ENCODE assay signal across 1 cellular context in the genomic region with DNA sequence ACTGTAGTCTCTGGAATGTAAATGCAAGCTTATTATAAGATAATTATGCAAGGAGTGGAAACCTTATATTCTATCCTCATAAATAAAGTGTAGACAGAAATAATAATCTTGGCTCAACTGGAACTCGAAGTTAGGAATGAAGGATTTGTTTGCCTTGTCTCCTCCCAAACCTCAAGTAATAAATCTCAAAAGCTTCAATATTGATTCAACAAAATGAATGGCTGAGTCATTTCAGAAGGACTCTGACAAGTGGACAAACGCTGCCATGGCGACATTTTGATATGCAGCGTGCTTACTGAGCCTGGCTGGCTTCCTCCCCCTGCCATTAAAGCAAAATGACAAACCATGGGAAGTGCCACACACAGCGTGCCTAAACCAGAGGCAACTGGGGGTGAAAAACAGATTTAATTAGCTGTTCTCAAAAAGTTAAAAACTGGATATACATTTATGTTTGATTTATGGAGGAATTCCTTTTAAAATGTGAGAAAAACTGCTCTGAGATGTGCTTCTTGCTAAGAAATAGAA.
TF ChIP-seq lines count a peak whose summit lies in the region.

No MANE protein-coding gene starts in this region.

TF ChIP-seq in K562, 482 proteins besides CTCF, POLR2A, EP300 and RAD21 (continued from another document and continues in another):
- TF ChIP-seq, protein P1, sequence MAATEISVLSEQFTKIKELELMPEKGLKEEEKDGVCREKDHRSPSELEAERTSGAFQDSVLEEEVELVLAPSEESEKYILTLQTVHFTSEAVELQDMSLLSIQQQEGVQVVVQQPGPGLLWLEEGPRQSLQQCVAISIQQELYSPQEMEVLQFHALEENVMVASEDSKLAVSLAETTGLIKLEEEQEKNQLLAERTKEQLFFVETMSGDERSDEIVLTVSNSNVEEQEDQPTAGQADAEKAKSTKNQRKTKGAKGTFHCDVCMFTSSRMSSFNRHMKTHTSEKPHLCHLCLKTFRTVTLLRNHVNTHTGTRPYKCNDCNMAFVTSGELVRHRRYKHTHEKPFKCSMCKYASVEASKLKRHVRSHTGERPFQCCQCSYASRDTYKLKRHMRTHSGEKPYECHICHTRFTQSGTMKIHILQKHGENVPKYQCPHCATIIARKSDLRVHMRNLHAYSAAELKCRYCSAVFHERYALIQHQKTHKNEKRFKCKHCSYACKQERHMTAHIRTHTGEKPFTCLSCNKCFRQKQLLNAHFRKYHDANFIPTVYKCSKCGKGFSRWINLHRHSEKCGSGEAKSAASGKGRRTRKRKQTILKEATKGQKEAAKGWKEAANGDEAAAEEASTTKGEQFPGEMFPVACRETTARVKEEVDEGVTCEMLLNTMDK (IDR thresholded peaks at IDR 0.05; ENCODE audit: borderline replicate concordance, insufficient read depth, low read depth, low read length, poor library complexity, severe bottlenecking) = no peak
- TF ChIP-seq SRSF9 (IDR thresholded peaks at IDR 0.05; ENCODE audit: borderline replicate concordance, low read depth, low read length) = no peak
- no peak for TF ChIP-seq ESRRB (CRISPR knock-in tag; IDR thresholded peaks at IDR 0.05; ENCODE audit: borderline replicate concordance)
- TF ChIP-seq, protein P2, sequence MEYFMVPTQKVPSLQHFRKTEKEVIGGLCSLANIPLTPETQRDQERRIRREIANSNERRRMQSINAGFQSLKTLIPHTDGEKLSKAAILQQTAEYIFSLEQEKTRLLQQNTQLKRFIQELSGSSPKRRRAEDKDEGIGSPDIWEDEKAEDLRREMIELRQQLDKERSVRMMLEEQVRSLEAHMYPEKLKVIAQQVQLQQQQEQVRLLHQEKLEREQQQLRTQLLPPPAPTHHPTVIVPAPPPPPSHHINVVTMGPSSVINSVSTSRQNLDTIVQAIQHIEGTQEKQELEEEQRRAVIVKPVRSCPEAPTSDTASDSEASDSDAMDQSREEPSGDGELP (CRISPR knock-in tag; IDR thresholded peaks at IDR 0.05; ENCODE audit: borderline replicate concordance) = no peak
- TF ChIP-seq ZNF24 (IDR thresholded peaks at IDR 0.05) = no peak
- no peak for TF ChIP-seq SP1 (CRISPR knock-in tag; IDR thresholded peaks at IDR 0.05)
- no peak for TF ChIP-seq HOXB6 (CRISPR knock-in tag; IDR thresholded peaks at IDR 0.05; ENCODE audit: borderline replicate concordance)
- TF ChIP-seq, protein P3, sequence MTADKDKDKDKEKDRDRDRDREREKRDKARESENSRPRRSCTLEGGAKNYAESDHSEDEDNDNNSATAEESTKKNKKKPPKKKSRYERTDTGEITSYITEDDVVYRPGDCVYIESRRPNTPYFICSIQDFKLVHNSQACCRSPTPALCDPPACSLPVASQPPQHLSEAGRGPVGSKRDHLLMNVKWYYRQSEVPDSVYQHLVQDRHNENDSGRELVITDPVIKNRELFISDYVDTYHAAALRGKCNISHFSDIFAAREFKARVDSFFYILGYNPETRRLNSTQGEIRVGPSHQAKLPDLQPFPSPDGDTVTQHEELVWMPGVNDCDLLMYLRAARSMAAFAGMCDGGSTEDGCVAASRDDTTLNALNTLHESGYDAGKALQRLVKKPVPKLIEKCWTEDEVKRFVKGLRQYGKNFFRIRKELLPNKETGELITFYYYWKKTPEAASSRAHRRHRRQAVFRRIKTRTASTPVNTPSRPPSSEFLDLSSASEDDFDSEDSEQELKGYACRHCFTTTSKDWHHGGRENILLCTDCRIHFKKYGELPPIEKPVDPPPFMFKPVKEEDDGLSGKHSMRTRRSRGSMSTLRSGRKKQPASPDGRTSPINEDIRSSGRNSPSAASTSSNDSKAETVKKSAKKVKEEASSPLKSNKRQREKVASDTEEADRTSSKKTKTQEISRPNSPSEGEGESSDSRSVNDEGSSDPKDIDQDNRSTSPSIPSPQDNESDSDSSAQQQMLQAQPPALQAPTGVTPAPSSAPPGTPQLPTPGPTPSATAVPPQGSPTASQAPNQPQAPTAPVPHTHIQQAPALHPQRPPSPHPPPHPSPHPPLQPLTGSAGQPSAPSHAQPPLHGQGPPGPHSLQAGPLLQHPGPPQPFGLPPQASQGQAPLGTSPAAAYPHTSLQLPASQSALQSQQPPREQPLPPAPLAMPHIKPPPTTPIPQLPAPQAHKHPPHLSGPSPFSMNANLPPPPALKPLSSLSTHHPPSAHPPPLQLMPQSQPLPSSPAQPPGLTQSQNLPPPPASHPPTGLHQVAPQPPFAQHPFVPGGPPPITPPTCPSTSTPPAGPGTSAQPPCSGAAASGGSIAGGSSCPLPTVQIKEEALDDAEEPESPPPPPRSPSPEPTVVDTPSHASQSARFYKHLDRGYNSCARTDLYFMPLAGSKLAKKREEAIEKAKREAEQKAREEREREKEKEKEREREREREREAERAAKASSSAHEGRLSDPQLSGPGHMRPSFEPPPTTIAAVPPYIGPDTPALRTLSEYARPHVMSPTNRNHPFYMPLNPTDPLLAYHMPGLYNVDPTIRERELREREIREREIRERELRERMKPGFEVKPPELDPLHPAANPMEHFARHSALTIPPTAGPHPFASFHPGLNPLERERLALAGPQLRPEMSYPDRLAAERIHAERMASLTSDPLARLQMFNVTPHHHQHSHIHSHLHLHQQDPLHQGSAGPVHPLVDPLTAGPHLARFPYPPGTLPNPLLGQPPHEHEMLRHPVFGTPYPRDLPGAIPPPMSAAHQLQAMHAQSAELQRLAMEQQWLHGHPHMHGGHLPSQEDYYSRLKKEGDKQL (CRISPR knock-in tag; IDR thresholded peaks at IDR 0.05; ENCODE audit: borderline replicate concordance) = no peak
- TF ChIP-seq NFIC (IDR thresholded peaks at IDR 0.05) = no peak
- no peak for TF ChIP-seq ZNF134 (CRISPR knock-in tag; conservative IDR thresholded peaks at IDR 0.05)
- no peak for TF ChIP-seq HDAC2 (IDR thresholded peaks at IDR 0.05)
- TF ChIP-seq MYC (IDR thresholded peaks at IDR 0.05; ENCODE audit: low read depth, low read length) = peak; percentile 35; the same call in 1 of the 2 replicates
- no peak for TF ChIP-seq MYC (CRISPR knock-in tag; IDR thresholded peaks at IDR 0.05; ENCODE audit: borderline replicate concordance, low read depth)
- TF ChIP-seq HNRNPLL (IDR thresholded peaks at IDR 0.05; ENCODE audit: low read depth, low read length, poor library complexity, severe bottlenecking) = no peak
- peak; percentile 47 for TF ChIP-seq L3MBTL2 (IDR thresholded peaks at IDR 0.05)
- TF ChIP-seq, protein P4, sequence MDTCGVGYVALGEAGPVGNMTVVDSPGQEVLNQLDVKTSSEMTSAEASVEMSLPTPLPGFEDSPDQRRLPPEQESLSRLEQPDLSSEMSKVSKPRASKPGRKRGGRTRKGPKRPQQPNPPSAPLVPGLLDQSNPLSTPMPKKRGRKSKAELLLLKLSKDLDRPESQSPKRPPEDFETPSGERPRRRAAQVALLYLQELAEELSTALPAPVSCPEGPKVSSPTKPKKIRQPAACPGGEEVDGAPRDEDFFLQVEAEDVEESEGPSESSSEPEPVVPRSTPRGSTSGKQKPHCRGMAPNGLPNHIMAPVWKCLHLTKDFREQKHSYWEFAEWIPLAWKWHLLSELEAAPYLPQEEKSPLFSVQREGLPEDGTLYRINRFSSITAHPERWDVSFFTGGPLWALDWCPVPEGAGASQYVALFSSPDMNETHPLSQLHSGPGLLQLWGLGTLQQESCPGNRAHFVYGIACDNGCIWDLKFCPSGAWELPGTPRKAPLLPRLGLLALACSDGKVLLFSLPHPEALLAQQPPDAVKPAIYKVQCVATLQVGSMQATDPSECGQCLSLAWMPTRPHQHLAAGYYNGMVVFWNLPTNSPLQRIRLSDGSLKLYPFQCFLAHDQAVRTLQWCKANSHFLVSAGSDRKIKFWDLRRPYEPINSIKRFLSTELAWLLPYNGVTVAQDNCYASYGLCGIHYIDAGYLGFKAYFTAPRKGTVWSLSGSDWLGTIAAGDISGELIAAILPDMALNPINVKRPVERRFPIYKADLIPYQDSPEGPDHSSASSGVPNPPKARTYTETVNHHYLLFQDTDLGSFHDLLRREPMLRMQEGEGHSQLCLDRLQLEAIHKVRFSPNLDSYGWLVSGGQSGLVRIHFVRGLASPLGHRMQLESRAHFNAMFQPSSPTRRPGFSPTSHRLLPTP (IDR thresholded peaks at IDR 0.05; ENCODE audit: borderline replicate concordance, extremely low read depth, insufficient read length) = no peak
- peak in 1 of 2 experiments; percentile 31; a peak in 1 of 4 replicates for TF ChIP-seq CSDE1 (IDR thresholded peaks at IDR 0.05)
- TF ChIP-seq MAFK (IDR thresholded peaks at IDR 0.05; ENCODE audit: low read length) = peak; percentile 69
- peak; percentile 39 for TF ChIP-seq TBP (optimal IDR thresholded peaks at IDR 0.05; ENCODE audit: low read depth, low read length)
- TF ChIP-seq MEF2D (tag; conservative IDR thresholded peaks at IDR 0.05; ENCODE audit: low read depth) = no peak
- TF ChIP-seq, protein P5, sequence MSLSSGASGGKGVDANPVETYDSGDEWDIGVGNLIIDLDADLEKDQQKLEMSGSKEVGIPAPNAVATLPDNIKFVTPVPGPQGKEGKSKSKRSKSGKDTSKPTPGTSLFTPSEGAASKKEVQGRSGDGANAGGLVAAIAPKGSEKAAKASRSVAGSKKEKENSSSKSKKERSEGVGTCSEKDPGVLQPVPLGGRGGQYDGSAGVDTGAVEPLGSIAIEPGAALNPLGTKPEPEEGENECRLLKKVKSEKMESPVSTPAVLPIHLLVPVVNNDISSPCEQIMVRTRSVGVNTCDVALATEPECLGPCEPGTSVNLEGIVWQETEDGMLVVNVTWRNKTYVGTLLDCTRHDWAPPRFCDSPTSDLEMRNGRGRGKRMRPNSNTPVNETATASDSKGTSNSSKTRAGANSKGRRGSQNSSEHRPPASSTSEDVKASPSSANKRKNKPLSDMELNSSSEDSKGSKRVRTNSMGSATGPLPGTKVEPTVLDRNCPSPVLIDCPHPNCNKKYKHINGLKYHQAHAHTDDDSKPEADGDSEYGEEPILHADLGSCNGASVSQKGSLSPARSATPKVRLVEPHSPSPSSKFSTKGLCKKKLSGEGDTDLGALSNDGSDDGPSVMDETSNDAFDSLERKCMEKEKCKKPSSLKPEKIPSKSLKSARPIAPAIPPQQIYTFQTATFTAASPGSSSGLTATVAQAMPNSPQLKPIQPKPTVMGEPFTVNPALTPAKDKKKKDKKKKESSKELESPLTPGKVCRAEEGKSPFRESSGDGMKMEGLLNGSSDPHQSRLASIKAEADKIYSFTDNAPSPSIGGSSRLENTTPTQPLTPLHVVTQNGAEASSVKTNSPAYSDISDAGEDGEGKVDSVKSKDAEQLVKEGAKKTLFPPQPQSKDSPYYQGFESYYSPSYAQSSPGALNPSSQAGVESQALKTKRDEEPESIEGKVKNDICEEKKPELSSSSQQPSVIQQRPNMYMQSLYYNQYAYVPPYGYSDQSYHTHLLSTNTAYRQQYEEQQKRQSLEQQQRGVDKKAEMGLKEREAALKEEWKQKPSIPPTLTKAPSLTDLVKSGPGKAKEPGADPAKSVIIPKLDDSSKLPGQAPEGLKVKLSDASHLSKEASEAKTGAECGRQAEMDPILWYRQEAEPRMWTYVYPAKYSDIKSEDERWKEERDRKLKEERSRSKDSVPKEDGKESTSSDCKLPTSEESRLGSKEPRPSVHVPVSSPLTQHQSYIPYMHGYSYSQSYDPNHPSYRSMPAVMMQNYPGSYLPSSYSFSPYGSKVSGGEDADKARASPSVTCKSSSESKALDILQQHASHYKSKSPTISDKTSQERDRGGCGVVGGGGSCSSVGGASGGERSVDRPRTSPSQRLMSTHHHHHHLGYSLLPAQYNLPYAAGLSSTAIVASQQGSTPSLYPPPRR (CRISPR knock-in tag; IDR thresholded peaks at IDR 0.05; ENCODE audit: borderline replicate concordance) = no peak
- TF ChIP-seq CCNT2 (IDR thresholded peaks at IDR 0.05; ENCODE audit: borderline replicate concordance, extremely low read depth, insufficient read length, low read depth, low read length) = no peak
- TF ChIP-seq, protein P6, sequence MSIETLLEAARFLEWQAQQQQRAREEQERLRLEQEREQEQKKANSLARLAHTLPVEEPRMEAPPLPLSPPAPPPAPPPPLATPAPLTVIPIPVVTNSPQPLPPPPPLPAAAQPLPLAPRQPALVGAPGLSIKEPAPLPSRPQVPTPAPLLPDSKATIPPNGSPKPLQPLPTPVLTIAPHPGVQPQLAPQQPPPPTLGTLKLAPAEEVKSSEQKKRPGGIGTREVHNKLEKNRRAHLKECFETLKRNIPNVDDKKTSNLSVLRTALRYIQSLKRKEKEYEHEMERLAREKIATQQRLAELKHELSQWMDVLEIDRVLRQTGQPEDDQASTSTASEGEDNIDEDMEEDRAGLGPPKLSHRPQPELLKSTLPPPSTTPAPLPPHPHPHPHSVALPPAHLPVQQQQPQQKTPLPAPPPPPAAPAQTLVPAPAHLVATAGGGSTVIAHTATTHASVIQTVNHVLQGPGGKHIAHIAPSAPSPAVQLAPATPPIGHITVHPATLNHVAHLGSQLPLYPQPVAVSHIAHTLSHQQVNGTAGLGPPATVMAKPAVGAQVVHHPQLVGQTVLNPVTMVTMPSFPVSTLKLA (conservative IDR thresholded peaks at IDR 0.05) = peak in 1 of 2 experiments; percentile 64; a peak in 1 of 4 replicates
- TF ChIP-seq, protein P7, sequence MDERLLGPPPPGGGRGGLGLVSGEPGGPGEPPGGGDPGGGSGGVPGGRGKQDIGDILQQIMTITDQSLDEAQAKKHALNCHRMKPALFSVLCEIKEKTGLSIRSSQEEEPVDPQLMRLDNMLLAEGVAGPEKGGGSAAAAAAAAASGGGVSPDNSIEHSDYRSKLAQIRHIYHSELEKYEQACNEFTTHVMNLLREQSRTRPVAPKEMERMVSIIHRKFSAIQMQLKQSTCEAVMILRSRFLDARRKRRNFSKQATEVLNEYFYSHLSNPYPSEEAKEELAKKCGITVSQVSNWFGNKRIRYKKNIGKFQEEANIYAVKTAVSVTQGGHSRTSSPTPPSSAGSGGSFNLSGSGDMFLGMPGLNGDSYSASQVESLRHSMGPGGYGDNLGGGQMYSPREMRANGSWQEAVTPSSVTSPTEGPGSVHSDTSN (CRISPR knock-in tag; IDR thresholded peaks at IDR 0.05; ENCODE audit: low read depth) = no peak
- TF ChIP-seq, protein P7 (tag; conservative IDR thresholded peaks at IDR 0.05; ENCODE audit: low read depth) = peak; percentile 85
- no peak for TF ChIP-seq RBM34 (IDR thresholded peaks at IDR 0.05; ENCODE audit: borderline replicate concordance, insufficient read depth, low read length)
- peak; percentile 71 for TF ChIP-seq FOXJ3 (CRISPR knock-in tag; IDR thresholded peaks at IDR 0.05)
- TF ChIP-seq RBFOX2 (IDR thresholded peaks at IDR 0.05; ENCODE audit: low read depth, low read length) = no peak
- TF ChIP-seq, protein P8, sequence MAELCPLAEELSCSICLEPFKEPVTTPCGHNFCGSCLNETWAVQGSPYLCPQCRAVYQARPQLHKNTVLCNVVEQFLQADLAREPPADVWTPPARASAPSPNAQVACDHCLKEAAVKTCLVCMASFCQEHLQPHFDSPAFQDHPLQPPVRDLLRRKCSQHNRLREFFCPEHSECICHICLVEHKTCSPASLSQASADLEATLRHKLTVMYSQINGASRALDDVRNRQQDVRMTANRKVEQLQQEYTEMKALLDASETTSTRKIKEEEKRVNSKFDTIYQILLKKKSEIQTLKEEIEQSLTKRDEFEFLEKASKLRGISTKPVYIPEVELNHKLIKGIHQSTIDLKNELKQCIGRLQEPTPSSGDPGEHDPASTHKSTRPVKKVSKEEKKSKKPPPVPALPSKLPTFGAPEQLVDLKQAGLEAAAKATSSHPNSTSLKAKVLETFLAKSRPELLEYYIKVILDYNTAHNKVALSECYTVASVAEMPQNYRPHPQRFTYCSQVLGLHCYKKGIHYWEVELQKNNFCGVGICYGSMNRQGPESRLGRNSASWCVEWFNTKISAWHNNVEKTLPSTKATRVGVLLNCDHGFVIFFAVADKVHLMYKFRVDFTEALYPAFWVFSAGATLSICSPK (IDR thresholded peaks at IDR 0.05; ENCODE audit: borderline replicate concordance) = no peak
